ENCODE assay signal across 8 cellular contexts in the genomic region with DNA sequence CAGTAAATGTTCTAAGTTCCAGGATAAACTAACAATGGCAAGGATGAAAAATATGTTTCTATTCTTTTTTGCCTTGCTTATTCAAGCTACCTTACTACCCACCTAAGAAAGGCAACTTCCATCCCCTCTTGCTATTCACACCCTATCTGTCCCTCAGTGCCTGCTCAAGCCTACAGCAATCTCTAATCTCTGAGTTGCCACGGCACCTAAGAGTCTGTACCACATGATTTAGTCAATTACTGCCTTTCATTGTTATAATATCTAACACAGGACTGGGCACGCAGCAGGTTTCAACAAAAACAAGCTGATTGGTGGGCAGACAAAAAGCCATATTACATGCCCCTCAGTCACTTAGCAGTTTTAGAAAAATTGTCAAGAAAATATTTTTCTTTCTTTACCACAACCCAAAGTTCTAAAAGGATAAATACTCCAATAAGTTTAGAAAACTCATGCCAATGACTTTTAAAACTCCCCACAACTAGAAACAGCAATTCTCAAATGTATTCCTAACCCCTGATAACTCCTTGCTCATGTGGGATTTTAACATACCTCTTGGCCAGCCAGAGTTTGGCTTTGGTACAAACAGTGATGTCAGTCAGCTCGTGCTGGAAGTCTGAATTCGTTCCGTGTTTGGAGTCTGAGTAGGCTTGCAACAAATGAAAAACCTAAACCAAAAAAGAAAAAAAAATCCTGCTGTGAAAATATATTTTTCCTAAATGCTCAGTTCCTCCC.
DNase-seq lines count a peak whose midpoint lies in the region; ATAC-seq, FAIRE-seq and TF ChIP-seq lines count a peak whose summit lies in the region.
"Had no signal": no experiment of that assay in that cellular context is flagged by ENCODE, and none has a peak within 500 bp of the region (broad histone marks: within the 10 kb centered on the region; RNA-seq: fewer than 3 reads in every experiment).

No MANE protein-coding gene starts in this region.

- no peak overlapping the region for H3K4me2 ChIP-seq in endothelial cell of umbilical vein (ENCODE audit: insufficient read depth, low read length)

- WGBS in transverse colon (ENCODE audit: low coverage in 1 of 2), 2 donors: 35 to 50% methylated on average over 2 to 5 of the region's 5 CpGs

- no peaks in the 10 kb centered on the region for H4K20me1 ChIP-seq in endothelial cell of umbilical vein (replicated peaks; ENCODE audit: control insufficient read depth, extremely low read depth, insufficient read depth, low read length)

- intact Hi-C loops in endothelial cell of umbilical vein (cut with micrococcal nuclease) (no loop called here), transverse colon (cut with DNase I; ENCODE audit: low total_unique reads) (loop anchor here (10.0 kb wide), 2 partner anchors 61 to 119 kb away; a partner anchor contains a TSS)

- no peak overlapping the region for H2AFZ ChIP-seq in endothelial cell of umbilical vein (ENCODE audit: low read depth, low read length)

- H3K4me3 ChIP-seq in endothelial cell of umbilical vein (replicated peaks in 1 of 3; ENCODE audit: insufficient read depth in 1 of 3, low read depth in 1 of 3, low read length in 3 of 3) (no peak overlapping the region), transverse colon (no peak overlapping the region)
- H3K4me3 ChIP-seq in effector memory CD4-positive, alpha-beta T cell (ENCODE audit: insufficient read depth, low read depth, low read length, poor library complexity, severe bottlenecking): no peak overlapping the region

- H3K4me1 ChIP-seq in endothelial cell of umbilical vein (ENCODE audit: control insufficient read depth, extremely low read depth, insufficient read depth, low read length) (peaks cover 48% of the 10 kb centered on the region), transverse colon (peaks cover 30 to 72% (median 47%) of the 10 kb centered on the region in 4 donors)
- no peaks in the 10 kb centered on the region for H3K4me1 ChIP-seq in effector memory CD4-positive, alpha-beta T cell (ENCODE audit: control insufficient read depth, insufficient read depth, low read length, poor library complexity, severe bottlenecking)

- TF ChIP-seq POLR2A in endothelial cell of umbilical vein (IDR thresholded peaks at IDR 0.05; ENCODE audit: low read depth, low read length): no peak
- TF ChIP-seq POLR2A in transverse colon (IDR thresholded peaks at IDR 0.05): no peak

- POLR2A ChIA-PET in endothelial cell of umbilical vein (lab: Charles Lee): no interaction called here

- no TSS peak for BruUV-seq in endothelial cell of umbilical vein (replicated peaks; lab: Mats Ljungman, UMichigan)

- CTCF ChIA-PET in endothelial cell of umbilical vein (lab: Charles Lee): interaction anchor here (0.7 to 0.8 kb wide), 2 partner anchors 14 to 101 kb away, joined by 3 read pairs; no protein-coding TSS in a partner anchor

- TF ChIP-seq EP300 in transverse colon (IDR thresholded peaks at IDR 0.05; ENCODE audit: low read depth): no peak

- dilution Hi-C loops in endothelial cell of umbilical vein (cut with MboI; ENCODE audit: extremely low pct_ligation_motif_present, low sequenced_read_pairs): no loop called here

- DNase-seq in NCI-H446 (lab: John Stamatoyannopoulos, UW) (peak; percentile 34 to 60), endothelial cell of umbilical vein (ENCODE audit: low read depth, low spot score) (peak; percentile 68), medulla oblongata (ENCODE audit: extremely low spot score) (peak; percentile 77), transverse colon (peak; percentile 70)
- no peak for DNase-seq in effector memory CD4-positive, alpha-beta T cell
- DNase-seq: activated naive CD4-positive, alpha-beta T cell had no signal

- in situ Hi-C loops in transverse colon (cut with MboI; ENCODE audit: low pct_ligation_motif_present in 1 of 4, low pct_unique_long_range_greater_than_20kb in 1 of 4, low sequenced_read_pairs in 3 of 4): no loop called here

- FAIRE-seq in endothelial cell of umbilical vein (lab: Jason Lieb, UNC): no peak

- H3K27me3 ChIP-seq in endothelial cell of umbilical vein (ENCODE audit: control insufficient read depth in 2 of 2, insufficient read depth in 2 of 2, low read length in 2 of 2): no peaks in the 10 kb centered on the region
- no peaks in the 10 kb centered on the region for H3K27me3 ChIP-seq in transverse colon
- no peaks in the 10 kb centered on the region for H3K27me3 ChIP-seq in effector memory CD4-positive, alpha-beta T cell (replicated peaks; ENCODE audit: control insufficient read depth, insufficient read depth, low read length, poor library complexity, severe bottlenecking)

- TF ChIP-seq CTCF in endothelial cell of umbilical vein (IDR thresholded peaks at IDR 0.05; ENCODE audit: extremely low read depth in 1 of 2, insufficient read depth in 1 of 2, low read depth in 1 of 2, low read length in 2 of 2) (no peak), transverse colon (IDR thresholded peaks at IDR 0.05) (no peak)

- no peaks in the 10 kb centered on the region for H3K9me3 ChIP-seq in endothelial cell of umbilical vein (replicated peaks; ENCODE audit: control insufficient read depth, insufficient read depth, low read length)
- H3K9me3 ChIP-seq in transverse colon: no peaks in the 10 kb centered on the region
- no peaks in the 10 kb centered on the region for H3K9me3 ChIP-seq in effector memory CD4-positive, alpha-beta T cell (ENCODE audit: control insufficient read depth, low read length)

- no peak overlapping the region for H3K9ac ChIP-seq in endothelial cell of umbilical vein (replicated peaks; ENCODE audit: extremely low read depth, insufficient read depth, low read length)

- H3K9me1 ChIP-seq in endothelial cell of umbilical vein (replicated peaks; ENCODE audit: control insufficient read depth, extremely low read depth, insufficient read depth, low read length): no peaks in the 10 kb centered on the region

- no peaks in the 10 kb centered on the region for H3K79me2 ChIP-seq in endothelial cell of umbilical vein (ENCODE audit: control insufficient read depth, insufficient read depth, low read length)

- ATAC-seq in HG02642 (IDR thresholded peaks at IDR 0.05; ENCODE audit: poor library complexity, unreplicated experiment) (no peak), HG02981 (IDR thresholded peaks at IDR 0.05; ENCODE audit: unreplicated experiment) (no peak)

- no peak overlapping the region for H3K27ac ChIP-seq in endothelial cell of umbilical vein (ENCODE audit: insufficient read depth, low read depth, low read length)
- H3K27ac ChIP-seq in transverse colon: peak overlapping the region; percentile 74 to 84 (median 84)
- H3K27ac ChIP-seq in effector memory CD4-positive, alpha-beta T cell (ENCODE audit: insufficient read depth, low read length, poor library complexity, severe bottlenecking): no peak overlapping the region

- H3K36me3 ChIP-seq in endothelial cell of umbilical vein (ENCODE audit: control insufficient read depth in 2 of 2, extremely low read depth in 1 of 2, insufficient read depth in 2 of 2, low read length in 2 of 2) (no peaks in the 10 kb centered on the region), transverse colon (no peaks in the 10 kb centered on the region)
- peaks cover 16% of the 10 kb centered on the region for H3K36me3 ChIP-seq in effector memory CD4-positive, alpha-beta T cell (ENCODE audit: control insufficient read depth, insufficient read depth, low read length)

TF ChIP-seq in endothelial cell of umbilical vein, 7 proteins besides CTCF, POLR2A, EP300 and RAD21:
- TF ChIP-seq FOS (IDR thresholded peaks at IDR 0.05; ENCODE audit: borderline replicate concordance, insufficient read depth, low read length): no peak
- TF ChIP-seq MYC (IDR thresholded peaks at IDR 0.05; ENCODE audit: low read depth, low read length): no peak
- no peak for TF ChIP-seq JUN (IDR thresholded peaks at IDR 0.05; ENCODE audit: borderline replicate concordance, insufficient read depth, insufficient read length, low read depth)

Comparison
In these comparisons a context has a peak if more than half of its experiments do, and no peak if none do; other contexts are left out.
1. DNase-seq: peak in NCI-H446 (2 of 2), endothelial cell of umbilical vein (single experiment), medulla oblongata (single experiment) and transverse colon (single experiment); none in effector memory CD4-positive, alpha-beta T cell (0 of 3).
2. H3K27ac ChIP-seq: peak in transverse colon (4 of 4); none in endothelial cell of umbilical vein (single experiment) and effector memory CD4-positive, alpha-beta T cell (single experiment).